Comparison of ENCODE assay signal across 30 cellular contexts in genomic region chr11:77416357-77416756, GRCh38.
"Had no signal": no experiment of that assay in that cellular context is flagged by ENCODE, and none has a peak within 500 bp of the region (broad histone marks: within the 10 kb centered on the region; RNA-seq: fewer than 3 reads in every experiment).

No MANE protein-coding gene starts in this region.

- DNase-seq: activated B cell treated with CpG ODN at 0.5 μM for 24 hours; activated CD4-positive, alpha-beta T cell treated with anti-CD3 and anti-CD28 coated beads for 48 hours; activated CD4-positive, alpha-beta T cell treated with anti-CD3 and anti-CD28 coated beads, Interleukin-2, amount 50 U/mL, for 1 hour; activated CD4-positive, alpha-beta T cell treated with anti-CD3 and anti-CD28 coated beads, Interleukin-2, amount 50 U/mL, for 48 hours; activated CD8-positive, alpha-beta memory T cell treated with anti-CD3 and anti-CD28 coated beads for 24 hours; activated CD8-positive, alpha-beta T cell treated with anti-CD3 and anti-CD28 coated beads for 36 hours; activated effector memory CD4-positive, alpha-beta T cell treated with anti-CD3 and anti-CD28 coated beads, Interleukin-2, amount 50 U/mL, for 16 hours; activated naive CD4-positive, alpha-beta T cell treated with anti-CD3 and anti-CD28 coated beads for 36 hours; activated naive CD8-positive, alpha-beta T cell treated with anti-CD3 and anti-CD28 coated beads for 36 hours; activated naive CD8-positive, alpha-beta T cell treated with anti-CD3 and anti-CD28 coated beads, Interleukin-2, amount 50 U/mL, for 24 hours; activated T-cell treated with anti-CD3 and anti-CD28 coated beads, Interleukin-2, amount 50 U/mL, for 1 hour; activated T-cell treated with anti-CD3 and anti-CD28 coated beads, Interleukin-2, amount 50 U/mL, for 48 hours; adrenal gland; amygdala; aorta; body of pancreas; caudate nucleus; cortex of kidney; dermis blood vessel endothelial cell; effector CD4-positive, alpha-beta T cell; esophagus squamous epithelium; foreskin melanocyte; head of caudate nucleus; hippocampal formation; T-helper 9 cell; WERI-Rb-1 had no signal

- H3K36me3 ChIP-seq: adrenal gland, esophagus squamous epithelium, WERI-Rb-1 had no signal

- H3K9me3 ChIP-seq: adrenal gland, body of pancreas, esophagus squamous epithelium had no signal

- H3K27me3 ChIP-seq: adrenal gland, body of pancreas, esophagus squamous epithelium had no signal

- H3K4me3 ChIP-seq: adrenal gland, body of pancreas, esophagus squamous epithelium had no signal

- FAIRE-seq: colon, endometrium, endothelial cell of umbilical vein had no signal

- ATAC-seq: activated CD8-positive, alpha-beta T cell treated with anti-CD3 and anti-CD28 coated beads for 36 hours; activated naive CD8-positive, alpha-beta T cell treated with anti-CD3 and anti-CD28 coated beads, Interleukin-2, amount 50 U/mL, for 24 hours; body of pancreas had no signal

- H3K27ac ChIP-seq: adrenal gland, body of pancreas, epithelial cell of prostate, esophagus squamous epithelium, WERI-Rb-1 had no signal
